Comparison of ENCODE assay signal across 17 cellular contexts in the genomic region with DNA sequence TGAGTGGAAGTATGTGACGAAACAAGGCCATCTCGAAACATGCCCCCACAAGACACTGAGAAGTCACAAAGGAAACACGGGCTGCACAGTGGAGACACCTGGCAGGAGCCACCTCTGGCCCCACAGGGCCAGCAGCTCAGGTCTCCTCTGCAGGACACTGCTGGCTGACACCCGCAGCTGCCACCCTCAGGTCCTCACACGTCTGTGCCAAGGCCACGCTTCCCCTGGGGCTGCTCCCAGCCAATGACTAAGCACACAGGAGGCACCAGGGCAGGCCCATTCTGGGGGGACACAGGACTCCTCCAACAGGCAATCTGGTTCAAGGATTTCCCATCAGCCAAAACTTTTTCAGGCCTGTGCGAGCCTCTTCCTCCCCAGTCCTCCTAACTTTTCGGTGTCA. TPM values are rescaled to one million over a fixed set of nuclear protein-coding genes. Genes with fewer than 3 reads are reported as not detected.
DNase-seq lines count a peak whose midpoint lies in the region; ATAC-seq and TF ChIP-seq lines count a peak whose summit lies in the region.
"Had no signal": no experiment of that assay in that cellular context is flagged by ENCODE, and none has a peak within 500 bp of the region (broad histone marks: within the 10 kb centered on the region; RNA-seq: fewer than 3 reads in every experiment).

No MANE protein-coding gene starts in this region.

- H3K27ac Mint-ChIP-seq in mesothelial cell of epicardium = peak overlapping the region; percentile 4

- no peak overlapping the region for H3K4me3 Mint-ChIP-seq in mesothelial cell of epicardium

- intact Hi-C loops in Right ventricle myocardium inferior (cut with DNase I) (loop anchor here (10.0 kb wide), 1 partner anchor 404 kb away; no protein-coding TSS in a partner anchor), cardiac septum (cut with DNase I) (no loop called here)

- peaks cover 45% of the 10 kb centered on the region for H3K36me3 Mint-ChIP-seq in mesothelial cell of epicardium

- TF ChIP-seq CTCF in mesothelial cell of epicardium (IDR thresholded peaks at IDR 0.05; ENCODE audit: unreplicated experiment) (no peak), brain microvascular endothelial cell (IDR thresholded peaks at IDR 0.05; ENCODE audit: low read depth, low read length, missing control alignments) (no peak), GM10266 (IDR thresholded peaks at IDR 0.05; ENCODE audit: control insufficient read depth, insufficient read depth, low read depth, missing control alignments) (no peak)

- H3K27me3 ChIP-seq in brain microvascular endothelial cell (replicated peaks) = no peaks in the 10 kb centered on the region

- peaks cover 8% of the 10 kb centered on the region for H3K9me3 Mint-ChIP-seq in mesothelial cell of epicardium

- H3K27me3 Mint-ChIP-seq in mesothelial cell of epicardium (ENCODE audit: low read depth) = no peaks in the 10 kb centered on the region

- H3K4me3 ChIP-seq in brain microvascular endothelial cell (ENCODE audit: low read depth, low read length) = no peak overlapping the region

- peaks cover 11% of the 10 kb centered on the region for H3K36me3 ChIP-seq in brain microvascular endothelial cell (replicated peaks)

- DNase-seq in Right ventricle myocardium inferior (ENCODE audit: missing footprints) (peak; percentile 75), cardiac septum (ENCODE audit: low spot score) (no peak), mesothelial cell of epicardium (ENCODE audit: low spot score in 2 of 2, unreplicated experiment in 2 of 2) (no peak), MV-4-11 (lab: John Stamatoyannopoulos, UW) (no peak), brain microvascular endothelial cell (no peak), GM10266 (ENCODE audit: extremely low spot score) (no peak)
- DNase-seq: C1 segment of cervical spinal cord, DMS 273 treated with DMSO at 0.1 percent for 48 hours, NCI-H1930, NCI-H2171 treated with DMSO at 0.1 percent for 48 hours, NCI-H510A had no signal

- H3K27ac ChIP-seq in brain microvascular endothelial cell = no peak overlapping the region
- H3K27ac ChIP-seq: HL-60 had no signal

- peak; percentile 79 for ATAC-seq in Right ventricle myocardium inferior
- ATAC-seq in esophagus mucosa = peak; percentile 63
- no peak for ATAC-seq in GM19328 (IDR thresholded peaks at IDR 0.05; ENCODE audit: unreplicated experiment)

- no peaks in the 10 kb centered on the region for H3K4me1 Mint-ChIP-seq in mesothelial cell of epicardium

- in situ Hi-C loops in brain microvascular endothelial cell (cut with HindIII; ENCODE audit: low pct_ligation_motif_present, low sequenced_read_pairs) = no loop called here

RNA-seq across cellular contexts. Expression of gene MBTPS1, which starts 36.4 kb away (rescaled TPM):
- total RNA-seq in Right ventricle myocardium inferior (70.2 TPM), cardiac septum (53.2 TPM), esophagus mucosa (37.3 TPM), mesothelial cell of epicardium (143 to 146 TPM (median 146 TPM) in 3 replicates)

RNA-seq across cellular contexts. Expression of gene SLC38A8, which starts 37.8 kb away (rescaled TPM):
- 3.1 TPM for total RNA-seq in Right ventricle myocardium inferior
- total RNA-seq in cardiac septum = not detected
- total RNA-seq in esophagus mucosa = not detected
- total RNA-seq in mesothelial cell of epicardium = not detected in 3 replicates
- total RNA-seq: A172, Daoy, H1 had no signal
